Comparison of ENCODE assay signal across 21 cellular contexts in the genomic region with DNA sequence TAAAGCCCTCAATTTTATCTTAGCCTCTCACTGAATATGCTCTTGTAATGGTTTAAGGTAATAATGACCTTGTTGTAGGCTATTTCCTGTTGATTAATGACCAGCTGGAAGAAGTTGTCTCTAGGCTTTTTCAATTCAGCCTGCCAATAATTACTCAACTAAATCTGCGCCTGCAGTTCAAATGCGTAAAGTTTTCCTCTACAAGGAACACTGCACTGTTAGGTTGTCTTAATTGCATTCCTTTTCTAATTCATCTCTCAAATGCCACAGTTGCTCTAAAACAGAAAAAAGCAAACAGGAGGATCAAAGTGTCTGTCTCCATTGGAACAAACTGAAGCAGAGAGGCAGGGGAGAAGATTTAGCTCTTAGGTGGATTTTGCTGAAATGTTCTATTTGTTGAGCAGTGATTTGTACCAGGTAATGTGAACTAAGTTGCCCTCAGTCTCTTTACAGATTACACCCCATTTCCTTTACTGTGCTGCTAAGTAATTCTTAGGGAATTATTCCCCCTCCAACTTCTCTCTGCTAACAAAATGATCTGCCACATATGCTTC.
DNase-seq lines count a peak whose midpoint lies in the region; ATAC-seq, FAIRE-seq and TF ChIP-seq lines count a peak whose summit lies in the region.
"Had no signal": no experiment of that assay in that cellular context is flagged by ENCODE, and none has a peak within 500 bp of the region (broad histone marks: within the 10 kb centered on the region; RNA-seq: fewer than 3 reads in every experiment).

No MANE protein-coding gene starts in this region.

- H2BK12ac ChIP-seq in H1 (ENCODE audit: low read depth, low read length) = no peak overlapping the region

- H2BK120ac ChIP-seq in H1 (replicated peaks; ENCODE audit: low read depth, low read length) = no peak overlapping the region

- no peak overlapping the region for H2BK15ac ChIP-seq in H1 (ENCODE audit: low read length)

- H2AK5ac ChIP-seq in H1 (ENCODE audit: low read depth, low read length) = no peak overlapping the region

- WGBS in H1 (ENCODE audit: extremely low coverage in 1 of 2, insufficient coverage in 1 of 2, insufficient read length in 1 of 2, insufficient replicate concordance in 2 of 2, low coverage in 1 of 2, low lambda C conversion rate in 2 of 2, missing lambda C conversion rate in 1 of 2), 2 experiments = 70% methylated on average over 2 of the region's 2 CpGs; no CpG with 5 or more reads in 1 of the 2 experiments
- WGBS in suprapubic skin = 19% methylated on average over 2 of the region's 2 CpGs

- no peak overlapping the region for H3K56ac ChIP-seq in H1 (replicated peaks; ENCODE audit: insufficient read length, low read depth, low read length)

- H3K4me1 ChIP-seq in H1 (replicated peaks in 1 of 4; ENCODE audit: control insufficient read depth in 3 of 4, insufficient read depth in 4 of 4, low read length in 3 of 4) (peaks cover 8 to 27% (median 17%) of the 10 kb centered on the region in 4 experiments), lower lobe of right lung (peaks cover 16% of the 10 kb centered on the region), suprapubic skin (peaks cover 27% of the 10 kb centered on the region)
- H3K4me1 ChIP-seq: right atrium auricular region, uterus had no signal

- no peak overlapping the region for H3K23ac ChIP-seq in H1 (ENCODE audit: insufficient read length)

- no peak overlapping the region for H3K18ac ChIP-seq in H1 (ENCODE audit: extremely low read depth, low read length)

- H4K5ac ChIP-seq in H1 (ENCODE audit: insufficient read length, low read depth, low read length) = no peak overlapping the region

- H3K14ac ChIP-seq in H1 (ENCODE audit: insufficient read length) = no peak overlapping the region

- no peak overlapping the region for H4K8ac ChIP-seq in H1 (ENCODE audit: extremely low read depth, insufficient read depth, low read length)

- CTCF ChIA-PET in H1 (lab: Charles Lee; ENCODE audit: partially characterized antibody) = interaction anchor here (0.8 to 1.2 kb wide), 5 partner anchors 17 to 298 kb away, joined by 3 to 4 read pairs (median 4); no protein-coding TSS in a partner anchor

- H3K36me3 ChIP-seq in H1 (ENCODE audit: control insufficient read depth in 2 of 4, insufficient read depth in 4 of 4, low read length in 3 of 4) (no peaks in the 10 kb centered on the region), lower lobe of right lung (no peaks in the 10 kb centered on the region), suprapubic skin (no peaks in the 10 kb centered on the region)
- H3K36me3 ChIP-seq: brain microvascular endothelial cell, right atrium auricular region, uterus had no signal

- H3K79me2 ChIP-seq in H1 (ENCODE audit: control insufficient read depth in 1 of 2, insufficient read depth in 2 of 2, low read length in 2 of 2) = no peaks in the 10 kb centered on the region

- peak overlapping the region; percentile 82 for H2AFZ ChIP-seq in H1 (ENCODE audit: low read length)
- H2AFZ ChIP-seq: PC-9 had no signal

- H3K9me3 ChIP-seq in H1 (ENCODE audit: insufficient read depth in 2 of 2, low read depth in 1 of 2, low read length in 1 of 2) = no peaks in the 10 kb centered on the region
- H3K9me3 ChIP-seq in lower lobe of right lung = no peaks in the 10 kb centered on the region
- no peaks in the 10 kb centered on the region for H3K9me3 ChIP-seq in suprapubic skin
- H3K9me3 ChIP-seq: uterus had no signal

- ATAC-seq in lower lobe of right lung (peak in 1 of 2 donors; percentile 21), GM19395 (IDR thresholded peaks at IDR 0.05; ENCODE audit: unreplicated experiment) (no peak), GM21515 (IDR thresholded peaks at IDR 0.05; ENCODE audit: unreplicated experiment) (no peak)

- H3K27me3 ChIP-seq in H1 (replicated peaks in 1 of 4; ENCODE audit: control insufficient read depth in 3 of 4, extremely low read depth in 1 of 4, insufficient read depth in 3 of 4, low read length in 3 of 4) (no peaks in the 10 kb centered on the region), lower lobe of right lung (ENCODE audit: low read depth) (no peaks in the 10 kb centered on the region), suprapubic skin (no peaks in the 10 kb centered on the region)
- H3K27me3 ChIP-seq: brain microvascular endothelial cell, right atrium auricular region, uterus had no signal

- peaks cover 2% of the 10 kb centered on the region; the same call in 1 of the 2 replicates for H3K23me2 ChIP-seq in H1 (ENCODE audit: low read depth, low read length)

- peak overlapping the region in 1 of 2 experiments; percentile 77; a peak in 1 of 4 replicates for H3K4me2 ChIP-seq in H1 (ENCODE audit: insufficient read depth in 1 of 2, low read depth in 2 of 2, low read length in 2 of 2)
- H3K4me2 ChIP-seq: KMS-11, PC-9 had no signal

- no peak overlapping the region for H3K27ac ChIP-seq in H1 (ENCODE audit: low read depth, low read length)
- peak overlapping the region; percentile 76 for H3K27ac ChIP-seq in lower lobe of right lung
- peak overlapping the region; percentile 83 for H3K27ac ChIP-seq in suprapubic skin
- H3K27ac ChIP-seq: brain microvascular endothelial cell, KMS-11, PC-9, right atrium auricular region, uterus had no signal

- no peaks in the 10 kb centered on the region for H3K79me1 ChIP-seq in H1 (ENCODE audit: low read depth, low read length)

- DNase-seq in NCI-H1417 (lab: John Stamatoyannopoulos, UW) = peak in 2 of 3 experiments; percentile 7 to 63
- no peak for DNase-seq in NCI-H1417 treated with DMSO at 0.1 percent for 48 hours (lab: John Stamatoyannopoulos, UW)
- DNase-seq in H1 (ENCODE audit: low read depth in 1 of 2, low spot score in 2 of 2) = no peak
- no peak for DNase-seq in lower lobe of right lung
- DNase-seq in suprapubic skin (ENCODE audit: low spot score in 2 of 2) = no peak
- DNase-seq in nucleus accumbens (lab: John Stamatoyannopoulos, UW) = no peak
- DNase-seq: activated naive CD4-positive, alpha-beta T cell; brain microvascular endothelial cell; CD4-positive, CD25-positive, alpha-beta regulatory T cell; GF-D8; immature natural killer cell; naive B cell; NCI-H345; PC-9; stimulated activated CD4-positive, alpha-beta T cell treated with anti-CD3 and anti-CD28 coated beads, Interleukin-4, amount 100 ng/mL, for 4 hours; uterus had no signal

- H3K4me3 ChIP-seq in H1 (ENCODE audit: extremely low read depth in 1 of 4, insufficient read depth in 2 of 4, low read depth in 3 of 4, low read length in 4 of 4) = no peak overlapping the region
- H3K4me3 ChIP-seq in lower lobe of right lung = no peak overlapping the region
- no peak overlapping the region for H3K4me3 ChIP-seq in suprapubic skin
- H3K4me3 ChIP-seq: PC-9, right atrium auricular region, uterus had no signal

- H4K91ac ChIP-seq in H1 (replicated peaks; ENCODE audit: insufficient read length, low read length) = no peak overlapping the region

- POLR2A ChIA-PET in H1 (lab: Charles Lee; ENCODE audit: partially characterized antibody) = no interaction called here

- H4K20me1 ChIP-seq in H1 (replicated peaks in 1 of 2; ENCODE audit: control insufficient read depth in 1 of 2, insufficient read depth in 2 of 2, low read length in 2 of 2) = no peaks in the 10 kb centered on the region

- TF ChIP-seq CTCF in H1 (IDR thresholded peaks at IDR 0.05; ENCODE audit: control extremely low read depth in 1 of 3, insufficient read depth in 1 of 3, low read depth in 1 of 3, low read length in 3 of 3) (no peak), lower lobe of right lung (IDR thresholded peaks at IDR 0.05) (no peak), suprapubic skin (IDR thresholded peaks at IDR 0.05) (no peak)

- no peak for TF ChIP-seq EP300 in H1 (IDR thresholded peaks at IDR 0.05; ENCODE audit: borderline replicate concordance in 1 of 2, low read depth in 2 of 2, low read length in 2 of 2)
- no peak for TF ChIP-seq EP300 in suprapubic skin (IDR thresholded peaks at IDR 0.05)

- intact Hi-C loops in lower lobe of right lung (cut with DNase I) = no loop called here

- no peak for FAIRE-seq in H1 (lab: Jason Lieb, UNC)
- FAIRE-seq: GM19239 had no signal

- no peak overlapping the region for H3K4ac ChIP-seq in H1 (replicated peaks; ENCODE audit: insufficient read length, low read depth, low read length)

- TF ChIP-seq POLR2A in H1 (IDR thresholded peaks at IDR 0.05; ENCODE audit: control extremely low read depth in 1 of 2, low read depth in 2 of 2, low read length in 2 of 2) (no peak), suprapubic skin (IDR thresholded peaks at IDR 0.05) (no peak)

- H3K9ac ChIP-seq in H1 (replicated peaks in 1 of 4; ENCODE audit: extremely low read depth in 1 of 4, low read depth in 3 of 4, low read length in 3 of 4) = no peak overlapping the region
- H3K9ac ChIP-seq: KMS-11 had no signal

- H2BK20ac ChIP-seq in H1 (ENCODE audit: low read length) = no peak overlapping the region; the same call in 1 of the 2 replicates

- H2BK5ac ChIP-seq in H1 (ENCODE audit: low read depth, low read length) = no peak overlapping the region

- no peak for TF ChIP-seq RAD21 in H1 (IDR thresholded peaks at IDR 0.05 in 1 of 2, conservative IDR thresholded peaks at IDR 0.05 in 1 of 2; ENCODE audit: low read depth in 2 of 2, low read length in 2 of 2)

TF ChIP-seq in H1, 55 proteins besides CTCF, POLR2A, EP300 and RAD21:
- no peak for TF ChIP-seq SP2 (IDR thresholded peaks at IDR 0.05; ENCODE audit: low read length)
- no peak for TF ChIP-seq RNF2 (IDR thresholded peaks at IDR 0.05; ENCODE audit: borderline replicate concordance, low read depth, low read length, missing control alignments, poor library complexity, severe bottlenecking)
- TF ChIP-seq, protein P1, sequence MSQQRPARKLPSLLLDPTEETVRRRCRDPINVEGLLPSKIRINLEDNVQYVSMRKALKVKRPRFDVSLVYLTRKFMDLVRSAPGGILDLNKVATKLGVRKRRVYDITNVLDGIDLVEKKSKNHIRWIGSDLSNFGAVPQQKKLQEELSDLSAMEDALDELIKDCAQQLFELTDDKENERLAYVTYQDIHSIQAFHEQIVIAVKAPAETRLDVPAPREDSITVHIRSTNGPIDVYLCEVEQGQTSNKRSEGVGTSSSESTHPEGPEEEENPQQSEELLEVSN (IDR thresholded peaks at IDR 0.05) = no peak
- TF ChIP-seq TAF7 (optimal IDR thresholded peaks at IDR 0.05; ENCODE audit: borderline replicate concordance, low read depth, low read length) = no peak
- no peak for TF ChIP-seq CHD2 (IDR thresholded peaks at IDR 0.05; ENCODE audit: low read length)

Comparison
In these comparisons a context has a peak if more than half of its experiments do, and no peak if none do; other contexts are left out.
1. DNase-seq: peak in NCI-H1417 (2 of 3); none in NCI-H1417 treated with DMSO at 0.1 percent for 48 hours (single experiment), H1 (0 of 2), lower lobe of right lung (single experiment), suprapubic skin (0 of 2) and nucleus accumbens (0 of 56).